22 cellular contexts compared by ENCODE assay signal in genomic region chr22:24961217-24961844, GRCh38. TPM values are rescaled to one million over a fixed set of nuclear protein-coding genes. Genes with fewer than 3 reads are reported as not detected.
DNase-seq lines count a peak whose midpoint lies in the region; ATAC-seq, FAIRE-seq and TF ChIP-seq lines count a peak whose summit lies in the region.
"Had no signal": no experiment of that assay in that cellular context is flagged by ENCODE, and none has a peak within 500 bp of the region (broad histone marks: within the 10 kb centered on the region; RNA-seq: fewer than 3 reads in every experiment).

No MANE protein-coding gene starts in this region.

- H3K4me2 ChIP-seq in GM12878 (ENCODE audit: control insufficient read depth, insufficient read depth) (no peak overlapping the region), HepG2 (ENCODE audit: low read depth, low read length) (no peak overlapping the region)
- H3K4me2 ChIP-seq: BLaER1 treated with 17β-estradiol and CSF1 and Interleukin-3, amounts not matched to agents 10 nM and 100 nM had no signal

- CTCF ChIA-PET in GM12878 (lab: Yijun Ruan, JAX) (interaction anchor here (1.6 to 2.0 kb wide), 2 partner anchors 23 to 95 kb away, joined by 3 to 5 read pairs; no protein-coding TSS in a partner anchor), HepG2 (lab: Yijun Ruan, JAX; ENCODE audit: low intra/inter-chr PET ratio, low total read pairs) (no interaction called here)

- intact Hi-C loops in GM12878 (cut with micrococcal nuclease; ENCODE audit: unreplicated experiment) (no loop called here), HepG2 (cut with micrococcal nuclease; ENCODE audit: unreplicated experiment) (no loop called here), gastrocnemius medialis (cut with DNase I; ENCODE audit: low total_unique reads) (no loop called here)

- no peaks in the 10 kb centered on the region for H3K36me3 ChIP-seq in GM12878 (ENCODE audit: control insufficient read depth in 2 of 2, insufficient read depth in 2 of 2, low read length in 1 of 2)
- peaks cover 0 to 5% of the 10 kb centered on the region in 2 experiments; a peak in 1 of 5 replicates for H3K36me3 ChIP-seq in HepG2 (replicated peaks in 1 of 2; ENCODE audit: control insufficient read depth in 1 of 2, insufficient read depth in 2 of 2, low read length in 2 of 2)
- H3K36me3 ChIP-seq in gastrocnemius medialis = no peaks in the 10 kb centered on the region
- H3K36me3 ChIP-seq: BLaER1 treated with 17β-estradiol and CSF1 and Interleukin-3, amounts not matched to agents 10 nM and 100 nM; HAP-1 had no signal

- POLR2A ChIA-PET in GM12878 (lab: Charles Lee) (no interaction called here), HepG2 (lab: Yijun Ruan, JAX) (no interaction called here)

- RAD21 ChIA-PET in GM12878 (lab: Charles Lee; ENCODE audit: unreplicated experiment) = no interaction called here

- H3K27me3 ChIP-seq in GM12878 (replicated peaks in 1 of 2; ENCODE audit: control insufficient read depth in 2 of 2, insufficient read depth in 2 of 2, low read length in 1 of 2) (no peaks in the 10 kb centered on the region; a peak in 2 of 4 replicates), HepG2 (ENCODE audit: control insufficient read depth in 1 of 2, insufficient read depth in 2 of 2, low read length in 2 of 2) (no peaks in the 10 kb centered on the region), gastrocnemius medialis (no peaks in the 10 kb centered on the region)
- H3K27me3 ChIP-seq: BLaER1 treated with 17β-estradiol and CSF1 and Interleukin-3, amounts not matched to agents 10 nM and 100 nM had no signal

- H3K9me3 ChIP-seq in GM12878 (replicated peaks; ENCODE audit: control insufficient read depth, insufficient read depth, low read length) = no peaks in the 10 kb centered on the region
- H3K9me3 ChIP-seq in HepG2 (ENCODE audit: low read length) = no peaks in the 10 kb centered on the region
- H3K9me3 ChIP-seq in gastrocnemius medialis = no peaks in the 10 kb centered on the region
- H3K9me3 ChIP-seq: BLaER1 treated with 17β-estradiol and CSF1 and Interleukin-3, amounts not matched to agents 10 nM and 100 nM; HAP-1 had no signal

- H3K4me3 ChIP-seq in GM12865 (ENCODE audit: low read depth, low read length) (no peak overlapping the region), GM12878 (no peak overlapping the region), HepG2 (replicated peaks in 1 of 3; ENCODE audit: insufficient read depth in 1 of 3, low read depth in 2 of 3, low read length in 3 of 3) (no peak overlapping the region), gastrocnemius medialis (no peak overlapping the region)
- H3K4me3 ChIP-seq: BLaER1 treated with 17β-estradiol and CSF1 and Interleukin-3, amounts not matched to agents 10 nM and 100 nM; HAP-1 had no signal

- TF ChIP-seq CTCF in GM12865 (IDR thresholded peaks at IDR 0.05; ENCODE audit: insufficient read depth, low read depth, low read length, missing control alignments) (no peak), GM12878 (IDR thresholded peaks at IDR 0.05 in 2 of 3, conservative IDR thresholded peaks at IDR 0.05 in 1 of 3; ENCODE audit: control insufficient read depth in 2 of 3, extremely low read depth in 1 of 3, insufficient read depth in 1 of 3, low read depth in 3 of 3, low read length in 3 of 3) (no peak), HepG2 (CRISPR knock-in tag; IDR thresholded peaks at IDR 0.05) (no peak), gastrocnemius medialis (IDR thresholded peaks at IDR 0.05 in 4 of 5, conservative IDR thresholded peaks at IDR 0.05 in 1 of 5) (no peak)

- in situ Hi-C loops in GM12878 (cut with MboI) = no loop called here
- in situ Hi-C loops in HepG2 (cut with HindIII; ENCODE audit: extremely low pct_ligation_motif_present, low pct_unique_long_range_greater_than_20kb) = no loop called here
- in situ Hi-C loops in gastrocnemius medialis (cut with MboI; ENCODE audit: low sequenced_read_pairs in 4 of 4) = no loop called here

- H3K4me1 ChIP-seq in GM12878 (ENCODE audit: control insufficient read depth, insufficient read depth, low read length) (no peaks in the 10 kb centered on the region), HepG2 (ENCODE audit: insufficient read depth, low read length) (peaks cover 13% of the 10 kb centered on the region), gastrocnemius medialis (peaks cover 11 to 16% of the 10 kb centered on the region in 2 donors)
- H3K4me1 ChIP-seq: HAP-1 had no signal

- H2AFZ ChIP-seq in GM12878 (ENCODE audit: control insufficient read depth, low read depth, low read length) (no peak overlapping the region), HepG2 (ENCODE audit: low read length) (no peak overlapping the region)

- FAIRE-seq in GM12878 (lab: Jason Lieb, UNC) = no peak
- peak; percentile 21 for FAIRE-seq in HepG2 (lab: Jason Lieb, UNC)
- FAIRE-seq: G401.6, GM12892 had no signal

- H3K9ac ChIP-seq in GM12878 (ENCODE audit: control insufficient read depth, insufficient read depth, low read length) = no peak overlapping the region
- H3K9ac ChIP-seq in HepG2 (ENCODE audit: insufficient read depth, low read depth, low read length) = no peak overlapping the region
- H3K9ac ChIP-seq: BLaER1 treated with 17β-estradiol and CSF1 and Interleukin-3, amounts not matched to agents 10 nM and 100 nM had no signal

- H4K20me1 ChIP-seq in GM12878 (ENCODE audit: control insufficient read depth, insufficient read depth) (no peaks in the 10 kb centered on the region), HepG2 (ENCODE audit: insufficient read depth, low read length) (no peaks in the 10 kb centered on the region)
- H4K20me1 ChIP-seq: BLaER1 treated with 17β-estradiol and CSF1 and Interleukin-3, amounts not matched to agents 10 nM and 100 nM had no signal

- SMC1A ChIA-PET in GM12878 (lab: Charles Lee; ENCODE audit: uncharacterized antibody, unreplicated experiment) = no interaction called here

- TF ChIP-seq RAD21 in GM12878 (IDR thresholded peaks at IDR 0.05; ENCODE audit: insufficient read depth, low read depth, low read length) = no peak
- TF ChIP-seq RAD21 in HepG2 (CRISPR knock-in tag; IDR thresholded peaks at IDR 0.05) = no peak

- no TSS peak for BruUV-seq in GM12878 (replicated peaks; lab: Mats Ljungman, UMichigan)
- BruUV-seq in HepG2 (replicated peaks; lab: Mats Ljungman, UMichigan) = no TSS peak

- ATAC-seq in GM12878 (0 out of 3 replicates have a peak, but pooled peaks have one; percentile 28), HepG2 (no peak), gastrocnemius medialis (no peak), HG03565 (IDR thresholded peaks at IDR 0.05; ENCODE audit: unreplicated experiment) (no peak)

- H3K79me2 ChIP-seq in GM12878 (ENCODE audit: control insufficient read depth, insufficient read depth, low read length) (no peaks in the 10 kb centered on the region), HepG2 (ENCODE audit: insufficient read depth, low read length) (peaks cover 48% of the 10 kb centered on the region)

- 3% methylated on average over 11 of the region's 11 CpGs for WGBS in GM12878 (ENCODE audit: insufficient coverage, insufficient replicate concordance, low lambda C conversion rate, missing lambda C conversion rate)
- WGBS in HepG2 (ENCODE audit: low lambda C conversion rate) = 84% methylated on average over 8 of the region's 11 CpGs

- DNase-seq in GM12865 (ENCODE audit: low read depth) (peak; percentile 22), NAMALWA (ENCODE audit: low spot score) (peak; percentile 15), GM12878 (ENCODE audit: low read depth, low spot score) (no peak), HepG2 (ENCODE audit: low spot score) (no peak), gastrocnemius medialis (no peak), DMS53 (lab: John Stamatoyannopoulos, UW) (no peak)
- DNase-seq: CD4-positive, alpha-beta T cell; GOT3; KG1; NCI-H2029 treated with DMSO at 0.1 percent for 48 hours; NCI-H2227 treated with DMSO at 0.1 percent for 48 hours; NCI-H526 treated with DMSO at 0.1 percent for 48 hours; SHP77 treated with DMSO at 0.1 percent for 48 hours; T-helper 1 cell had no signal

- H3K27ac ChIP-seq in GM12878 (ENCODE audit: control insufficient read depth, insufficient read depth) (no peak overlapping the region), HepG2 (ENCODE audit: extremely low read length, insufficient read depth, low read length) (no peak overlapping the region), gastrocnemius medialis (no peak overlapping the region)
- H3K27ac ChIP-seq: BLaER1 treated with 17β-estradiol and CSF1 and Interleukin-3, amounts not matched to agents 10 nM and 100 nM had no signal

- TF ChIP-seq EP300 in GM12878 (IDR thresholded peaks at IDR 0.05; ENCODE audit: borderline replicate concordance in 1 of 2, control insufficient read depth in 1 of 2, low read depth in 2 of 2, low read length in 2 of 2) (no peak), HepG2 (IDR thresholded peaks at IDR 0.05; ENCODE audit: low read depth in 2 of 2, low read length in 2 of 2) (no peak), HepG2 (CRISPR knock-in tag; IDR thresholded peaks at IDR 0.05; ENCODE audit: borderline replicate concordance) (no peak)

- TF ChIP-seq POLR2A in GM12878 (IDR thresholded peaks at IDR 0.05; ENCODE audit: low read depth, low read length) = no peak
- no peak for TF ChIP-seq POLR2A in HepG2 (IDR thresholded peaks at IDR 0.05; ENCODE audit: insufficient read depth in 1 of 2, low read depth in 2 of 2, low read length in 2 of 2)
- TF ChIP-seq POLR2A in gastrocnemius medialis (IDR thresholded peaks at IDR 0.05) = no peak

RNA-seq across cellular contexts. Expression of gene KIAA1671, which starts 8.8 kb away (rescaled TPM):
- total RNA-seq in GM12878 (2013; cell fraction: nucleolus; rRNA removed) = 0.48 and 0.83 TPM in 2 replicates
- total RNA-seq in GM12878 (2014; rRNA removed) (0.16 and 0.28 TPM in 2 replicates), GM12878 (2014; rRNA removed; fragmentation: Illumina TruSeq; extraction: Trizol) (0.18 TPM in 2 replicates), GM12878 (2021) (0.53 and 0.82 TPM in 2 replicates), HepG2 (2016; rRNA removed; fragmentation: Illumina TruSeq; extraction: Trizol) (12.0 and 13.5 TPM in 2 replicates), gastrocnemius medialis (10 to 100 TPM; 16.2 to 35.0 (median 21.7) TPM)
- polyA plus RNA-seq in GM12878 (2011; ENCODE audit: low read depth) = 0.14 TPM
- polyA plus RNA-seq in GM12878 (2011; rRNA removed) (2.2 and 2.7 TPM in 2 replicates), GM12878 (2014; fragmentation: Illumina TruSeq; extraction: Trizol) (0.49 and 0.57 TPM in 2 replicates), GM12878 (2014; fragmentation: Nextera tagmentation; extraction: Ambion mirVana) (under 1 TPM; 0.05 TPM), GM12878 (2014; rRNA removed) (0.29 and 0.38 TPM in 2 replicates), GM12878 (2016; fragmentation: Nextera tagmentation; extraction: Ambion mirVana) (under 1 TPM; 0.28 to 0.48 TPM), HepG2 (2011; rRNA removed) (13.6 and 13.7 TPM in 2 replicates)
- 1.9 and 2.1 TPM in 2 replicates for polyA plus RNA-seq in GM12878 (2011; cell fraction: cytosol; rRNA removed)
- polyA plus RNA-seq in GM12878 (2011; cell fraction: nucleus; rRNA removed) = 1.1 and 1.6 TPM in 2 replicates
- 0.09 and 0.21 TPM in 2 replicates for polyA plus RNA-seq in GM12878 (2012)
- 2.5 and 2.6 TPM in 2 replicates for polyA minus RNA-seq in GM12878 (2011; rRNA and poly(A)+ RNA removed)
- polyA minus RNA-seq in GM12878 (2011; cell fraction: cytosol; rRNA and poly(A)+ RNA removed) = 0.80 and 1.8 TPM in 2 replicates
- 1.2 and 2.4 TPM in 2 replicates for polyA minus RNA-seq in GM12878 (2011; cell fraction: nucleus; rRNA and poly(A)+ RNA removed)
- total RNA-seq in HepG2 (2016; cell fraction: cytosol; rRNA removed; fragmentation: Illumina TruSeq; extraction: Trizol; ENCODE audit: low read depth) = 1.2 and 1.5 TPM in 2 replicates
- total RNA-seq in HepG2 (2016; cell fraction: insoluble cytoplasmic fraction; rRNA removed; fragmentation: Illumina TruSeq; extraction: Trizol) = 10.6 and 12.4 TPM in 2 replicates
- 5.9 TPM in 2 replicates for total RNA-seq in HepG2 (2016; cell fraction: membrane; rRNA removed; fragmentation: Illumina TruSeq; extraction: Trizol)
- 18.9 and 21.9 TPM in 2 replicates for total RNA-seq in HepG2 (2016; cell fraction: nucleus; rRNA removed; fragmentation: Illumina TruSeq; extraction: Trizol)
- 6.1 and 8.9 TPM in 2 replicates for polyA plus RNA-seq in HepG2 (2011; cell fraction: cytosol; rRNA removed)
- 14.1 and 14.4 TPM in 2 replicates for polyA plus RNA-seq in HepG2 (2011; cell fraction: nucleus; rRNA removed)
- 8.2 and 9.7 TPM in 2 replicates for polyA plus RNA-seq in HepG2 (2012)
- 0.76 and 0.78 TPM in 2 replicates for polyA plus RNA-seq in HepG2 (2016; cell fraction: cytosol; fragmentation: Illumina TruSeq; extraction: Trizol; ENCODE audit: low read depth)
- 10.8 and 14.0 TPM in 2 replicates for polyA plus RNA-seq in HepG2 (2016; cell fraction: insoluble cytoplasmic fraction; fragmentation: Illumina TruSeq; extraction: Trizol; ENCODE audit: low read depth)
- 2.0 and 2.7 TPM in 2 replicates for polyA plus RNA-seq in HepG2 (2016; cell fraction: membrane; fragmentation: Illumina TruSeq; extraction: Trizol; ENCODE audit: low read depth)
- polyA plus RNA-seq in HepG2 (2016; cell fraction: nucleus; fragmentation: Illumina TruSeq; extraction: Trizol; ENCODE audit: insufficient read depth, low read depth) = 16.4 and 16.6 TPM in 2 replicates
- polyA minus RNA-seq in HepG2 (2011; rRNA and poly(A)+ RNA removed; ENCODE audit: low replicate concordance) = 20.3 and 22.7 TPM in 2 replicates
- 12.7 and 14.7 TPM in 2 replicates for polyA minus RNA-seq in HepG2 (2011; cell fraction: cytosol; rRNA and poly(A)+ RNA removed)
- 27.4 and 35.6 TPM in 2 replicates for polyA minus RNA-seq in HepG2 (2011; cell fraction: nucleus; rRNA and poly(A)+ RNA removed)

RNA-seq across cellular contexts. Expression of gene LHFPL7, which starts 14.8 kb away (rescaled TPM):
- not detected in 2 replicates for total RNA-seq in GM12878 (2013; cell fraction: nucleolus; rRNA removed)
- total RNA-seq in GM12878 (2014; rRNA removed) (not detected in 2 replicates), GM12878 (2014; rRNA removed; fragmentation: Illumina TruSeq; extraction: Trizol) (not detected in 2 replicates), GM12878 (2021) (not detected in 2 replicates), HepG2 (2016; rRNA removed; fragmentation: Illumina TruSeq; extraction: Trizol) (not detected in 2 replicates), gastrocnemius medialis (not detected)
- not detected for polyA plus RNA-seq in GM12878 (2011; ENCODE audit: low read depth)
- polyA plus RNA-seq in GM12878 (2011; rRNA removed) (not detected in 2 replicates), GM12878 (2014; fragmentation: Illumina TruSeq; extraction: Trizol) (not detected in 2 replicates), GM12878 (2014; fragmentation: Nextera tagmentation; extraction: Ambion mirVana) (not detected), GM12878 (2014; rRNA removed) (not detected in 2 replicates), GM12878 (2016; fragmentation: Nextera tagmentation; extraction: Ambion mirVana) (not detected), HepG2 (2011; rRNA removed) (not detected in 2 replicates)
- 0.08 TPM in 1 of 2 replicates, not detected in the other for polyA plus RNA-seq in GM12878 (2011; cell fraction: cytosol; rRNA removed)
- not detected in 2 replicates for polyA plus RNA-seq in GM12878 (2011; cell fraction: nucleus; rRNA removed)
- polyA plus RNA-seq in GM12878 (2012) = not detected in 2 replicates
- polyA minus RNA-seq in GM12878 (2011; rRNA and poly(A)+ RNA removed) = not detected in 2 replicates
- not detected in 2 replicates for polyA minus RNA-seq in GM12878 (2011; cell fraction: cytosol; rRNA and poly(A)+ RNA removed)
- polyA minus RNA-seq in GM12878 (2011; cell fraction: nucleus; rRNA and poly(A)+ RNA removed) = not detected in 2 replicates
- total RNA-seq in HepG2 (2016; cell fraction: cytosol; rRNA removed; fragmentation: Illumina TruSeq; extraction: Trizol; ENCODE audit: low read depth) = not detected in 2 replicates
- not detected in 2 replicates for total RNA-seq in HepG2 (2016; cell fraction: insoluble cytoplasmic fraction; rRNA removed; fragmentation: Illumina TruSeq; extraction: Trizol)
- total RNA-seq in HepG2 (2016; cell fraction: membrane; rRNA removed; fragmentation: Illumina TruSeq; extraction: Trizol) = not detected in 2 replicates
- not detected in 2 replicates for total RNA-seq in HepG2 (2016; cell fraction: nucleus; rRNA removed; fragmentation: Illumina TruSeq; extraction: Trizol)
- polyA plus RNA-seq in HepG2 (2011; cell fraction: cytosol; rRNA removed) = not detected in 2 replicates
- polyA plus RNA-seq in HepG2 (2011; cell fraction: nucleus; rRNA removed) = not detected in 2 replicates
- not detected in 2 replicates for polyA plus RNA-seq in HepG2 (2012)
- polyA plus RNA-seq in HepG2 (2016; cell fraction: cytosol; fragmentation: Illumina TruSeq; extraction: Trizol; ENCODE audit: low read depth) = not detected in 2 replicates
- polyA plus RNA-seq in HepG2 (2016; cell fraction: insoluble cytoplasmic fraction; fragmentation: Illumina TruSeq; extraction: Trizol; ENCODE audit: low read depth) = not detected in 2 replicates
- polyA plus RNA-seq in HepG2 (2016; cell fraction: membrane; fragmentation: Illumina TruSeq; extraction: Trizol; ENCODE audit: low read depth) = not detected in 2 replicates
- not detected in 2 replicates for polyA plus RNA-seq in HepG2 (2016; cell fraction: nucleus; fragmentation: Illumina TruSeq; extraction: Trizol; ENCODE audit: insufficient read depth, low read depth)
- not detected in 2 replicates for polyA minus RNA-seq in HepG2 (2011; rRNA and poly(A)+ RNA removed; ENCODE audit: low replicate concordance)
- polyA minus RNA-seq in HepG2 (2011; cell fraction: cytosol; rRNA and poly(A)+ RNA removed) = not detected in 2 replicates
- not detected in 2 replicates for polyA minus RNA-seq in HepG2 (2011; cell fraction: nucleus; rRNA and poly(A)+ RNA removed)
- total RNA-seq: A172; CD4-positive, alpha-beta T cell; HT-29; NCI-H460 had no signal

Comparison
In these comparisons a context has a peak if more than half of its experiments do, and no peak if none do; other contexts are left out.
1. DNase-seq: peak in GM12865 (single experiment) and NAMALWA (single experiment); none in GM12878 (single experiment), HepG2 (single experiment), gastrocnemius medialis (0 of 2) and DMS53 (single experiment).